Comparison of ENCODE assay signal across 1 cellular context in the genomic region with DNA sequence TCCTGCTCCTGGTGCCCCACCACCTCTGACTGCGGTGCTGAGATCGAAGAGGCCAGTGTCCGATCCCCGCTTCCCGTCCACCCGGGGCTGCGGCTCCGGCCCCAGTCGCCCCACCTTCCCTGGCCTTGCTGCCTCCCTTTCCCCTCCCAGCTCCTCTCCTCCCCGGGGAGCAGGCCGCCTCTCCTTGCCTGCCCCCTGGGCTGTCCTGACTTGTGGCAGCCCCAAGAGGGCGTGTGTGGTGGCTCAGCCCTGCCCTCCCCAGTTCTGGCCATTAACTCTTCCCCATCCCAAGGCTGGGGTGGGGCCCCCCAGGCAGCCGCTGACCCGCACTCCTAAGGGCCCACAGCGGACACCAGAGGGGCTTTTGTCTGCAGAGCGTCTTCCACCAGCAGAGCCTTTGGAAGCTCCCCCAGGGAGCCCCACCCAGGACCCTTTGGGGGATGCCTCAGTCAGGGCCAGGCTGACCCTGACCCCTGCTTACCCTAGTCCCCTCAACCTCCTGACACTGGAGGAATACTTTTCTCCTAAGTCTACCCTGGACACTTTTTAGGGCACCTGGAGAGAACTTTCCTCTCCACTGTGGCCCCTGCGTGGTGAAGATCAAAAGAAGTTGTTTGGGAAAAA.
TF ChIP-seq lines count a peak whose summit lies in the region.

No MANE protein-coding gene starts in this region.

TF ChIP-seq in IMR-90, 13 proteins besides CTCF, POLR2A, EP300 and RAD21:
- TF ChIP-seq MAZ (IDR thresholded peaks at IDR 0.05; ENCODE audit: borderline replicate concordance, low read depth, low read length) = 0 out of 2 replicates have a peak, but pooled peaks have one; percentile 31
- no peak for TF ChIP-seq RCOR1 (IDR thresholded peaks at IDR 0.05; ENCODE audit: insufficient replicate concordance, low read length)
